16 cellular contexts compared by ENCODE assay signal in genomic region chr11:121257976-121258375, GRCh38. TPM values are rescaled to one million over a fixed set of nuclear protein-coding genes. Genes with fewer than 3 reads are reported as not detected.
DNase-seq lines count a peak whose midpoint lies in the region; ATAC-seq, FAIRE-seq and TF ChIP-seq lines count a peak whose summit lies in the region.
"Had no signal": no experiment of that assay in that cellular context is flagged by ENCODE, and none has a peak within 500 bp of the region (broad histone marks: within the 10 kb centered on the region; RNA-seq: fewer than 3 reads in every experiment).

No MANE protein-coding gene starts in this region.

- H3K56ac ChIP-seq in mesendoderm (ENCODE audit: low read length): no peak overlapping the region

- H2BK15ac ChIP-seq in mesendoderm (replicated peaks; ENCODE audit: low read depth): no peak overlapping the region

- H3K18ac ChIP-seq in mesendoderm (ENCODE audit: low read length): no peak overlapping the region

- no peaks in the 10 kb centered on the region for H3K27me3 ChIP-seq in cardiac muscle cell
- no peaks in the 10 kb centered on the region for H3K27me3 ChIP-seq in right cardiac atrium (ENCODE audit: control insufficient read depth, insufficient read depth)
- H3K27me3 ChIP-seq in RWPE2 (ENCODE audit: insufficient read depth, poor library complexity, severe bottlenecking): peaks cover 1% of the 10 kb centered on the region
- no peaks in the 10 kb centered on the region for H3K27me3 ChIP-seq in keratinocyte (ENCODE audit: control insufficient read depth, extremely low read depth, insufficient read depth, low read length)
- H3K27me3 ChIP-seq in mesendoderm (ENCODE audit: insufficient read depth, low read length, poor library complexity): no peaks in the 10 kb centered on the region

- H3K4me1 ChIP-seq in cardiac muscle cell (ENCODE audit: low read depth) (peaks cover 32% of the 10 kb centered on the region), right cardiac atrium (ENCODE audit: control insufficient read depth, insufficient read depth, low read length) (no peaks in the 10 kb centered on the region), RWPE2 (ENCODE audit: insufficient read depth, poor library complexity, severe bottlenecking) (peaks cover 13% of the 10 kb centered on the region), keratinocyte (ENCODE audit: control insufficient read depth, extremely low read depth, insufficient read depth, low read length) (peaks cover 12% of the 10 kb centered on the region), mesendoderm (ENCODE audit: control insufficient read depth, low read depth, low read length) (no peaks in the 10 kb centered on the region)

- intact Hi-C loops in right cardiac atrium (cut with DNase I): loop anchor here in 1 of 4 donors (10.0 kb wide), 1 partner anchor 337 kb away; no protein-coding TSS in a partner anchor

- H3K9me3 ChIP-seq in cardiac muscle cell (ENCODE audit: low read depth) (no peaks in the 10 kb centered on the region), right cardiac atrium (ENCODE audit: control insufficient read depth, low read length) (no peaks in the 10 kb centered on the region), RWPE2 (ENCODE audit: severe bottlenecking) (peaks cover 6% of the 10 kb centered on the region), keratinocyte (ENCODE audit: control insufficient read depth, low read depth, low read length) (no peaks in the 10 kb centered on the region)

- H2BK120ac ChIP-seq in mesendoderm (ENCODE audit: low read depth, low read length): no peak overlapping the region

- no peak overlapping the region for H3K4ac ChIP-seq in mesendoderm (ENCODE audit: low read depth, low read length)

- H3K79me2 ChIP-seq in keratinocyte (ENCODE audit: control insufficient read depth, insufficient read depth, low read length) (no peaks in the 10 kb centered on the region), mesendoderm (ENCODE audit: control insufficient read depth, insufficient read depth, low read length) (no peaks in the 10 kb centered on the region)

- no peaks in the 10 kb centered on the region for H4K20me1 ChIP-seq in keratinocyte (ENCODE audit: control insufficient read depth, extremely low read depth, insufficient read depth, low read length)

- no peak overlapping the region for H3K23ac ChIP-seq in mesendoderm (ENCODE audit: low read length)

- dilution Hi-C loops in keratinocyte (cut with MboI; ENCODE audit: extremely low pct_ligation_motif_present, low sequenced_read_pairs): no loop called here

- peak; percentile 53 for FAIRE-seq in keratinocyte (lab: Jason Lieb, UNC)
- no peak for FAIRE-seq in HTR-8/SVneo (lab: Jason Lieb, UNC)

- H2BK5ac ChIP-seq in mesendoderm (ENCODE audit: low read length): no peak overlapping the region

- ATAC-seq in right cardiac atrium (no peak), RWPE2 (ENCODE audit: low read depth) (peak; percentile 79)
- ATAC-seq: Panc1 had no signal

- 80% methylated on average over 1 of the region's 1 CpG for WGBS in right cardiac atrium
- no CpG with 5 or more reads among the region's 1 CpG for WGBS in mesendoderm (ENCODE audit: extremely low coverage, insufficient coverage, low lambda C conversion rate)

- peak overlapping the region; percentile 35 for H3K4me2 ChIP-seq in keratinocyte (ENCODE audit: control insufficient read depth, extremely low read depth, insufficient read depth, low read depth, low read length)
- no peak overlapping the region for H3K4me2 ChIP-seq in mesendoderm (ENCODE audit: low read length)

- no peak for DNase-seq in cardiac muscle cell (ENCODE audit: low read depth in 1 of 2, low spot score in 1 of 2)
- no peak for DNase-seq in right cardiac atrium
- no peak for DNase-seq in RWPE2 (ENCODE audit: low spot score)
- DNase-seq in keratinocyte (ENCODE audit: low read depth, low spot score): no peak
- no peak for DNase-seq in mesendoderm
- no peak for DNase-seq in HTR-8/SVneo (ENCODE audit: insufficient read length, low spot score)
- DNase-seq in anterior cingulate cortex (lab: John Stamatoyannopoulos, UW): no peak
- DNase-seq in stimulated activated CD4-positive, alpha-beta T cell treated with anti-CD3 and anti-CD28 coated beads, Interleukin-12 subunit alpha, Interleukin-12 subunit beta, amount 100 ng/mL, for 4 hours: no peak
- DNase-seq: C1 segment of cervical spinal cord, HFFc6, Karpas-422, NCI-H187, NCI-H2171 treated with DMSO at 0.1 percent for 48 hours, NCI-H748 treated with DMSO at 0.1 percent for 48 hours, Right ventricle myocardium superior had no signal

- no peaks in the 10 kb centered on the region for H3K79me1 ChIP-seq in mesendoderm (ENCODE audit: low read length)

- no peak overlapping the region for H4K5ac ChIP-seq in mesendoderm (ENCODE audit: low read length)

- TF ChIP-seq CTCF in cardiac muscle cell (IDR thresholded peaks at IDR 0.05; ENCODE audit: low read depth, low read length): no peak
- TF ChIP-seq CTCF in RWPE2 (IDR thresholded peaks at IDR 0.05; ENCODE audit: poor library complexity, severe bottlenecking): no peak
- TF ChIP-seq CTCF in keratinocyte (optimal IDR thresholded peaks at IDR 0.05 in 1 of 3, IDR thresholded peaks at IDR 0.05 in 1 of 3, conservative IDR thresholded peaks at IDR 0.05 in 1 of 3; ENCODE audit: extremely low read depth in 1 of 3, insufficient read depth in 2 of 3, low read length in 3 of 3): no peak

- H3K36me3 ChIP-seq in cardiac muscle cell (no peaks in the 10 kb centered on the region), RWPE2 (ENCODE audit: low read depth) (no peaks in the 10 kb centered on the region), keratinocyte (ENCODE audit: control insufficient read depth in 2 of 2, extremely low read depth in 1 of 2, insufficient read depth in 2 of 2, low read length in 2 of 2) (no peaks in the 10 kb centered on the region), mesendoderm (ENCODE audit: control insufficient read depth, insufficient read depth, low read length) (no peaks in the 10 kb centered on the region)

- no peak overlapping the region for H3K4me3 ChIP-seq in cardiac muscle cell
- no peak overlapping the region for H3K4me3 ChIP-seq in right cardiac atrium (ENCODE audit: low read length)
- H3K4me3 ChIP-seq in RWPE2 (ENCODE audit: severe bottlenecking): no peak overlapping the region
- H3K4me3 ChIP-seq in keratinocyte (ENCODE audit: control insufficient read depth in 2 of 3, extremely low read depth in 1 of 3, insufficient read depth in 2 of 3, low read depth in 1 of 3, low read length in 3 of 3): no peak overlapping the region
- H3K4me3 ChIP-seq in mesendoderm (ENCODE audit: low read length): no peak overlapping the region

- H3K9me1 ChIP-seq in keratinocyte (ENCODE audit: control insufficient read depth, extremely low read depth, insufficient read depth, low read length): no peaks in the 10 kb centered on the region

- H3K27ac ChIP-seq in cardiac muscle cell: peak overlapping the region; percentile 53
- no peak overlapping the region for H3K27ac ChIP-seq in right cardiac atrium (ENCODE audit: low read length)
- H3K27ac ChIP-seq in RWPE2 (ENCODE audit: poor library complexity, severe bottlenecking): no peak overlapping the region
- H3K27ac ChIP-seq in keratinocyte (ENCODE audit: control insufficient read depth, insufficient read depth, low read length): no peak overlapping the region
- H3K27ac ChIP-seq in mesendoderm (ENCODE audit: low read depth, low read length): no peak overlapping the region

- no peak overlapping the region for H2AK5ac ChIP-seq in mesendoderm (ENCODE audit: low read length)

- no peak overlapping the region for H2AFZ ChIP-seq in keratinocyte (ENCODE audit: control insufficient read depth, low read length)

- H3K9ac ChIP-seq in keratinocyte (ENCODE audit: control insufficient read depth, extremely low read depth, insufficient read depth, low read length) (no peak overlapping the region), mesendoderm (ENCODE audit: low read length) (no peak overlapping the region)

- H4K8ac ChIP-seq in mesendoderm (ENCODE audit: low read depth, low read length): no peak overlapping the region

RNA-seq across cellular contexts. Expression of gene SC5D, which starts 34.6 kb away (rescaled TPM):
- total RNA-seq in cardiac muscle cell (246 and 343 TPM in 2 replicates), right cardiac atrium (10 to 100 TPM; 30.1 to 34.7 (median 32.4) TPM)
- polyA plus RNA-seq in cardiac muscle cell (475 and 620 TPM in 2 replicates), right cardiac atrium (29.7 TPM), keratinocyte (112 to 273 TPM (median 259 TPM) in 3 replicates)
- polyA plus RNA-seq in keratinocyte (2011; ENCODE audit: low read depth): 20.6 TPM
- polyA plus RNA-seq in keratinocyte (2011; cell fraction: cytosol; rRNA removed): 60.9 and 114 TPM in 2 replicates
- polyA plus RNA-seq in keratinocyte (2011; cell fraction: nucleus; rRNA removed): 163 and 241 TPM in 2 replicates
- 99.9 and 119 TPM in 2 replicates for polyA plus RNA-seq in keratinocyte (2012; ENCODE audit: low replicate concordance)
- 142 to 283 TPM (median 212 TPM) in 3 replicates for polyA minus RNA-seq in keratinocyte
- polyA minus RNA-seq in keratinocyte (2011; cell fraction: cytosol; rRNA and poly(A)+ RNA removed): 103 TPM
- polyA minus RNA-seq in keratinocyte (2011; cell fraction: nucleus; rRNA and poly(A)+ RNA removed): 220 and 372 TPM in 2 replicates
- polyA plus RNA-seq in mesendoderm (2013, experiment 1 of 2): 110 TPM
- 110 TPM for polyA plus RNA-seq in mesendoderm (2013, experiment 2 of 2)
